ENCODE assay signal across 8 cellular contexts in genomic region chr12:12784911-12785814, GRCh38. TPM values are rescaled to one million over a fixed set of nuclear protein-coding genes. Genes with fewer than 3 reads are reported as not detected.
DNase-seq lines count a peak whose midpoint lies in the region; ATAC-seq and TF ChIP-seq lines count a peak whose summit lies in the region.

Gene APOLD1 (plus strand): TSS chr12:12785659. CDS start chr12:12785692, 33 bp downstream.

- peak within 1 kb of the TSS; percentile 34 to 96 (median 77) for H3K27ac Mint-ChIP-seq in brain

- H3K27me3 ChIP-seq in stomach: no peaks in the 10 kb centered on the region

- TF ChIP-seq EP300 in stomach (IDR thresholded peaks at IDR 0.05): peak; percentile 96

- no peak for ATAC-seq in GM21447 (IDR thresholded peaks at IDR 0.05; ENCODE audit: unreplicated experiment)

- intact Hi-C loops in stomach (cut with DNase I; ENCODE audit: low total_unique reads): no loop called here

- peaks cover 39% of the 10 kb centered on the region for H3K4me1 Mint-ChIP-seq in brain

- TF ChIP-seq POLR2A in stomach (IDR thresholded peaks at IDR 0.05): peak in 1 of 4 donors; percentile 24

- H3K4me3 Mint-ChIP-seq in brain: peak within 1 kb of the TSS; percentile 65 to 82 (median 74)

- H3K27ac ChIP-seq in stomach: peak within 1 kb of the TSS; percentile 88 to 94 (median 91)

- POLR2A ChIA-PET in HEK293T (lab: Yijun Ruan, JAX): interaction anchor here (0.8 to 3.0 kb wide), 7 partner anchors 13 to 106 kb away, joined by 3 to 12 read pairs (median 4); partner anchors contain the start of genes CDKN1B, DDX47 and GPRC5A

- 79 to 86% (median 81%) methylated on average over 14 of the region's 14 CpGs for WGBS in stomach, 5 donors

- CTCF ChIA-PET in HEK293T (lab: Yijun Ruan, JAX): interaction anchor here (1.0 kb wide), 1 partner anchor 48 kb away, joined by 3 read pairs; no protein-coding TSS in a partner anchor

- peak within 1 kb of the TSS; percentile 55 to 73 (median 63) for H3K4me3 ChIP-seq in stomach

- H3K9me3 Mint-ChIP-seq in brain: peaks cover 0 to 6% (median 3%) of the 10 kb centered on the region in 5 experiments

- no peaks in the 10 kb centered on the region for H3K36me3 ChIP-seq in stomach

- peak; percentile 47 for DNase-seq in activated CD8-positive, alpha-beta memory T cell treated with anti-CD3 and anti-CD28 coated beads for 24 hours
- DNase-seq in activated CD8-positive, alpha-beta memory T cell treated with anti-CD3 and anti-CD28 coated beads, Interleukin-2, amount 50 U/mL, for 4 hours: no peak
- peak; percentile 15 for DNase-seq in iris pigment epithelial cell (ENCODE audit: low read depth)
- no peak for DNase-seq in stomach
- DNase-seq in HEK293T (ENCODE audit: extremely low spot score): no peak
- no peak for DNase-seq in midbrain (lab: John Stamatoyannopoulos, UW)

- no peaks in the 10 kb centered on the region for H3K27me3 Mint-ChIP-seq in brain

- peaks cover 4% of the 10 kb centered on the region for H3K36me3 Mint-ChIP-seq in brain

- H3K4me1 ChIP-seq in stomach: peaks cover 9 to 38% (median 25%) of the 10 kb centered on the region in 4 donors

- no peaks in the 10 kb centered on the region for H3K9me3 ChIP-seq in stomach

- TF ChIP-seq CTCF in brain (conservative IDR thresholded peaks at IDR 0.05) (no peak), stomach (IDR thresholded peaks at IDR 0.05) (no peak)

TF ChIP-seq in HEK293T, 16 proteins besides CTCF, POLR2A, EP300 and RAD21:
- TF ChIP-seq TARDBP (IDR thresholded peaks at IDR 0.05) (no peak), HDGF (IDR thresholded peaks at IDR 0.05; ENCODE audit: borderline replicate concordance) (no peak), BHLHE40 (IDR thresholded peaks at IDR 0.05; ENCODE audit: borderline replicate concordance) (no peak), FOXM1 (IDR thresholded peaks at IDR 0.05; ENCODE audit: borderline replicate concordance) (no peak), FOXA1 (IDR thresholded peaks at IDR 0.05) (no peak), CTBP1 (IDR thresholded peaks at IDR 0.05; ENCODE audit: borderline replicate concordance) (no peak), NFRKB (IDR thresholded peaks at IDR 0.05) (no peak), PKNOX1 (IDR thresholded peaks at IDR 0.05) (no peak), ARNT (IDR thresholded peaks at IDR 0.05) (no peak), ELF4 (IDR thresholded peaks at IDR 0.05) (no peak), ZNF384 (IDR thresholded peaks at IDR 0.05) (no peak), L3MBTL2 (conservative IDR thresholded peaks at IDR 0.05) (no peak), SP1 (IDR thresholded peaks at IDR 0.05) (no peak), SUZ12 (IDR thresholded peaks at IDR 0.05) (no peak), FOXK2 (IDR thresholded peaks at IDR 0.05) (no peak), LEF1 (IDR thresholded peaks at IDR 0.05; ENCODE audit: borderline replicate concordance) (no peak)

RNA-seq across cellular contexts. Expression of gene APOLD1, which starts in this region (rescaled TPM):
- polyA plus RNA-seq in brain (ENCODE audit: insufficient read depth, low read depth, low replicate concordance): 23.9 TPM
- 100 to 1,000 TPM in 1 of 5 donors, 10 to 100 TPM in 2, 1 to 10 TPM in 1, under 1 TPM in 1; 0.29 to 119 (median 21.0) TPM for total RNA-seq in stomach
- 1 to 10 TPM; 1.9 to 5.4 (median 4.4) TPM for polyA plus RNA-seq in stomach

Comparison
In these comparisons a context has a peak if more than half of its experiments do, and no peak if none do; other contexts are left out.
1. DNase-seq: peak in activated CD8-positive, alpha-beta memory T cell treated with anti-CD3 and anti-CD28 coated beads for 24 hours (single experiment) and iris pigment epithelial cell (single experiment); none in activated CD8-positive, alpha-beta memory T cell treated with anti-CD3 and anti-CD28 coated beads, Interleukin-2, amount 50 U/mL, for 4 hours (single experiment), stomach (single experiment), HEK293T (single experiment) and midbrain (single experiment).